In genomic region chr6:127518212-127518709, GRCh38 we compare ENCODE assay signal across 10 cellular contexts. TPM values are rescaled to one million over a fixed set of nuclear protein-coding genes. Genes with fewer than 3 reads are reported as not detected.
DNase-seq lines count a peak whose midpoint lies in the region; ATAC-seq and TF ChIP-seq lines count a peak whose summit lies in the region.
"Had no signal": no experiment of that assay in that cellular context is flagged by ENCODE, and none has a peak within 500 bp of the region (broad histone marks: within the 10 kb centered on the region; RNA-seq: fewer than 3 reads in every experiment).

No MANE protein-coding gene starts in this region.

- H3K9me3 Mint-ChIP-seq in glutamatergic neuron (ENCODE audit: unreplicated experiment), result peaks cover 40% of the 10 kb centered on the region

- TF ChIP-seq CTCF in glutamatergic neuron (IDR thresholded peaks at IDR 0.05; ENCODE audit: partially characterized antibody, unreplicated experiment) (no peak), thoracic aorta (IDR thresholded peaks at IDR 0.05) (no peak)

- H3K27me3 Mint-ChIP-seq in glutamatergic neuron (ENCODE audit: unreplicated experiment), result peaks cover 30% of the 10 kb centered on the region

- H3K36me3 Mint-ChIP-seq in glutamatergic neuron (ENCODE audit: unreplicated experiment), result peaks cover 11% of the 10 kb centered on the region

- peak; percentile 5 for DNase-seq in stimulated activated CD4-positive, alpha-beta T cell treated with anti-CD3 and anti-CD28 coated beads, Interleukin-15, amount 100 ng/mL, for 24 hours
- DNase-seq in stimulated activated CD4-positive, alpha-beta T cell treated with anti-CD3 and anti-CD28 coated beads, Interleukin-4, amount 100 ng/mL, for 4 hours, result no peak
- DNase-seq in SJSA1 (ENCODE audit: low read depth in 1 of 2, low spot score in 2 of 2) (no peak), glutamatergic neuron (peak; percentile 50), thoracic aorta (ENCODE audit: low spot score) (no peak), mesenteric fat pad (ENCODE audit: low spot score) (no peak), left cardiac atrium (no peak)
- DNase-seq: aorta had no signal

- H3K36me3 ChIP-seq in SJSA1 (peaks cover 11% of the 10 kb centered on the region), thoracic aorta (no peaks in the 10 kb centered on the region)

- no peaks in the 10 kb centered on the region for H3K9me3 ChIP-seq in SJSA1 (replicated peaks)
- no peaks in the 10 kb centered on the region for H3K9me3 ChIP-seq in thoracic aorta
- H3K9me3 ChIP-seq: mucosa of descending colon had no signal

- H3K27ac ChIP-seq in SJSA1 (peak overlapping the region; percentile 48), thoracic aorta (no peak overlapping the region)

- peaks cover 18% of the 10 kb centered on the region for H3K4me1 Mint-ChIP-seq in glutamatergic neuron (ENCODE audit: low read depth, unreplicated experiment)

- ATAC-seq in thoracic aorta (ENCODE audit: insufficient number of reproducible peaks, low FRiP score, low read depth), result no peak
- ATAC-seq in HG02884 (IDR thresholded peaks at IDR 0.05; ENCODE audit: unreplicated experiment), result no peak
- ATAC-seq in left cardiac atrium, result no peak

- H3K4me3 Mint-ChIP-seq in glutamatergic neuron (ENCODE audit: unreplicated experiment), result peak overlapping the region; percentile 95

- intact Hi-C loops in left cardiac atrium (cut with DNase I), result no loop called here

- peak overlapping the region; percentile 42 for H3K4me3 ChIP-seq in SJSA1
- H3K4me3 ChIP-seq in thoracic aorta, result peak overlapping the region; percentile 18
- H3K4me3 ChIP-seq: mucosa of descending colon had no signal

- H3K27ac Mint-ChIP-seq in glutamatergic neuron (ENCODE audit: unreplicated experiment), result peak overlapping the region; percentile 100

- H3K27me3 ChIP-seq in SJSA1 (replicated peaks) (peaks cover under 1% of the 10 kb centered on the region; the same call in 1 of the 2 replicates), thoracic aorta (replicated peaks; ENCODE audit: insufficient read depth) (peaks cover 12% of the 10 kb centered on the region)

- peaks cover 27% of the 10 kb centered on the region for H3K4me1 ChIP-seq in SJSA1 (replicated peaks)
- peaks cover 13 to 29% of the 10 kb centered on the region in 2 donors for H3K4me1 ChIP-seq in thoracic aorta (ENCODE audit: control insufficient read depth in 1 of 2, low read depth in 2 of 2)

RNA-seq across cellular contexts. Expression of gene C6orf58, which starts 58.7 kb away (rescaled TPM):
- not detected in 2 replicates for total RNA-seq in SJSA1 (2014; rRNA removed; shearing (Covaris generic))
- total RNA-seq in glutamatergic neuron (ENCODE audit: unreplicated experiment), result not detected
- total RNA-seq in thoracic aorta, result not detected
- not detected for total RNA-seq in mesenteric fat pad
- not detected for total RNA-seq in left cardiac atrium
- total RNA-seq: aorta, mucosa of descending colon had no signal

RNA-seq across cellular contexts. Expression of gene KIAA0408, which starts 59.1 kb away (rescaled TPM):
- 5.1 and 5.8 TPM in 2 replicates for total RNA-seq in SJSA1 (2014; rRNA removed; shearing (Covaris generic))
- total RNA-seq in glutamatergic neuron (ENCODE audit: unreplicated experiment), result 110 TPM
- total RNA-seq in thoracic aorta, result 1 to 10 TPM in 1 of 2 donors, under 1 TPM in 1; 0.68 to 4.7 TPM
- total RNA-seq in mesenteric fat pad, result 2.7 TPM
- 10 to 100 TPM in 1 of 2 donors, 1 to 10 TPM in 1; 1.5 to 12.9 TPM for total RNA-seq in left cardiac atrium

Comparison
In these comparisons a context has a peak if more than half of its experiments do, and no peak if none do; other contexts are left out.
1. DNase-seq: peak in stimulated activated CD4-positive, alpha-beta T cell treated with anti-CD3 and anti-CD28 coated beads, Interleukin-15, amount 100 ng/mL, for 24 hours (single experiment) and glutamatergic neuron (single experiment); none in stimulated activated CD4-positive, alpha-beta T cell treated with anti-CD3 and anti-CD28 coated beads, Interleukin-4, amount 100 ng/mL, for 4 hours (0 of 2), SJSA1 (0 of 2), thoracic aorta (single experiment), mesenteric fat pad (single experiment) and left cardiac atrium (single experiment).